In the genomic region with DNA sequence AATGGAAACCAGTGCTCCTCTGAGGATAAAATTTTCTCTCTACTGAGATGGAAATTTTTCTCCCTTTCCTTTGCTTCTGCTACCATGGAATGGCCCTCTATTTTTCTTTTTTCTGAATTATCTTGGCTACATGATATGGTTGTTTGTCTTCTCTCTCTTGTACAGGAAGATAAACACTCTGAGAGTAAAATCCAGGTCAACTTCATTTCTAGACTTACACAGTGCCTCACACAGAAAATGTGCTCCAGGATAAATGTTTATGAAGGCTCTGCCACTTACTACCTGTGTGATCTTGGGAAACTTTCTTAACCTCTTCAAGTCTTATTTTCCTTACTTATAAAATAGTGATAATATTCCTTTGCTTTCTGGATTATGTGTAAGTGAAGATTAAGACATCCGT, we compare ENCODE assay signal across 2 cellular contexts.
TF ChIP-seq lines count a peak whose summit lies in the region.

No MANE protein-coding gene starts in this region.

TF ChIP-seq in IMR-90, 13 proteins besides CTCF, POLR2A, EP300 and RAD21 (continued from another document):
- TF ChIP-seq, protein P1, sequence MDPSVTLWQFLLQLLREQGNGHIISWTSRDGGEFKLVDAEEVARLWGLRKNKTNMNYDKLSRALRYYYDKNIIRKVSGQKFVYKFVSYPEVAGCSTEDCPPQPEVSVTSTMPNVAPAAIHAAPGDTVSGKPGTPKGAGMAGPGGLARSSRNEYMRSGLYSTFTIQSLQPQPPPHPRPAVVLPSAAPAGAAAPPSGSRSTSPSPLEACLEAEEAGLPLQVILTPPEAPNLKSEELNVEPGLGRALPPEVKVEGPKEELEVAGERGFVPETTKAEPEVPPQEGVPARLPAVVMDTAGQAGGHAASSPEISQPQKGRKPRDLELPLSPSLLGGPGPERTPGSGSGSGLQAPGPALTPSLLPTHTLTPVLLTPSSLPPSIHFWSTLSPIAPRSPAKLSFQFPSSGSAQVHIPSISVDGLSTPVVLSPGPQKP (IDR thresholded peaks at IDR 0.05; ENCODE audit: borderline replicate concordance, low read depth, low read length) = no peak
- TF ChIP-seq BHLHE40 (IDR thresholded peaks at IDR 0.05; ENCODE audit: low read depth, low read length) = no peak
- no peak for TF ChIP-seq MXI1 (IDR thresholded peaks at IDR 0.05; ENCODE audit: borderline replicate concordance, low read depth, low read length)
- TF ChIP-seq, protein P2, sequence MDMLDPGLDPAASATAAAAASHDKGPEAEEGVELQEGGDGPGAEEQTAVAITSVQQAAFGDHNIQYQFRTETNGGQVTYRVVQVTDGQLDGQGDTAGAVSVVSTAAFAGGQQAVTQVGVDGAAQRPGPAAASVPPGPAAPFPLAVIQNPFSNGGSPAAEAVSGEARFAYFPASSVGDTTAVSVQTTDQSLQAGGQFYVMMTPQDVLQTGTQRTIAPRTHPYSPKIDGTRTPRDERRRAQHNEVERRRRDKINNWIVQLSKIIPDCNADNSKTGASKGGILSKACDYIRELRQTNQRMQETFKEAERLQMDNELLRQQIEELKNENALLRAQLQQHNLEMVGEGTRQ (IDR thresholded peaks at IDR 0.05; ENCODE audit: low read depth, low read length) = no peak
- no peak for TF ChIP-seq MAFK (IDR thresholded peaks at IDR 0.05; ENCODE audit: low read depth, low read length)
- TF ChIP-seq CHD1 (IDR thresholded peaks at IDR 0.05; ENCODE audit: low read depth, low read length) = no peak
- no peak for TF ChIP-seq FOS (IDR thresholded peaks at IDR 0.05; ENCODE audit: low read depth, low read length)
- TF ChIP-seq RCOR1 (IDR thresholded peaks at IDR 0.05; ENCODE audit: insufficient replicate concordance, low read length) = no peak
- TF ChIP-seq MAZ (IDR thresholded peaks at IDR 0.05; ENCODE audit: borderline replicate concordance, low read depth, low read length) = no peak
- TF ChIP-seq SMC3 (IDR thresholded peaks at IDR 0.05; ENCODE audit: low read depth, low read length) = no peak
- no peak for TF ChIP-seq CEBPB (IDR thresholded peaks at IDR 0.05; ENCODE audit: low read depth, low read length)
- TF ChIP-seq NFE2L2 (IDR thresholded peaks at IDR 0.05; ENCODE audit: low read depth, low read length) = no peak

TF ChIP-seq in SK-N-SH, 30 proteins besides CTCF, POLR2A, EP300 and RAD21 (continued from another document):
- TF ChIP-seq FOSL2 (IDR thresholded peaks at IDR 0.05; ENCODE audit: borderline replicate concordance, low read depth) (no peak), ELF1 (IDR thresholded peaks at IDR 0.05) (no peak), YY1 (IDR thresholded peaks at IDR 0.05; ENCODE audit: low read depth) (no peak)
- TF ChIP-seq, protein P3, sequence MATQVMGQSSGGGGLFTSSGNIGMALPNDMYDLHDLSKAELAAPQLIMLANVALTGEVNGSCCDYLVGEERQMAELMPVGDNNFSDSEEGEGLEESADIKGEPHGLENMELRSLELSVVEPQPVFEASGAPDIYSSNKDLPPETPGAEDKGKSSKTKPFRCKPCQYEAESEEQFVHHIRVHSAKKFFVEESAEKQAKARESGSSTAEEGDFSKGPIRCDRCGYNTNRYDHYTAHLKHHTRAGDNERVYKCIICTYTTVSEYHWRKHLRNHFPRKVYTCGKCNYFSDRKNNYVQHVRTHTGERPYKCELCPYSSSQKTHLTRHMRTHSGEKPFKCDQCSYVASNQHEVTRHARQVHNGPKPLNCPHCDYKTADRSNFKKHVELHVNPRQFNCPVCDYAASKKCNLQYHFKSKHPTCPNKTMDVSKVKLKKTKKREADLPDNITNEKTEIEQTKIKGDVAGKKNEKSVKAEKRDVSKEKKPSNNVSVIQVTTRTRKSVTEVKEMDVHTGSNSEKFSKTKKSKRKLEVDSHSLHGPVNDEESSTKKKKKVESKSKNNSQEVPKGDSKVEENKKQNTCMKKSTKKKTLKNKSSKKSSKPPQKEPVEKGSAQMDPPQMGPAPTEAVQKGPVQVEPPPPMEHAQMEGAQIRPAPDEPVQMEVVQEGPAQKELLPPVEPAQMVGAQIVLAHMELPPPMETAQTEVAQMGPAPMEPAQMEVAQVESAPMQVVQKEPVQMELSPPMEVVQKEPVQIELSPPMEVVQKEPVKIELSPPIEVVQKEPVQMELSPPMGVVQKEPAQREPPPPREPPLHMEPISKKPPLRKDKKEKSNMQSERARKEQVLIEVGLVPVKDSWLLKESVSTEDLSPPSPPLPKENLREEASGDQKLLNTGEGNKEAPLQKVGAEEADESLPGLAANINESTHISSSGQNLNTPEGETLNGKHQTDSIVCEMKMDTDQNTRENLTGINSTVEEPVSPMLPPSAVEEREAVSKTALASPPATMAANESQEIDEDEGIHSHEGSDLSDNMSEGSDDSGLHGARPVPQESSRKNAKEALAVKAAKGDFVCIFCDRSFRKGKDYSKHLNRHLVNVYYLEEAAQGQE (IDR thresholded peaks at IDR 0.05; ENCODE audit: low read depth, low read length) = no peak
- TF ChIP-seq, protein P4, sequence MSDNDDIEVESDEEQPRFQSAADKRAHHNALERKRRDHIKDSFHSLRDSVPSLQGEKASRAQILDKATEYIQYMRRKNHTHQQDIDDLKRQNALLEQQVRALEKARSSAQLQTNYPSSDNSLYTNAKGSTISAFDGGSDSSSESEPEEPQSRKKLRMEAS (IDR thresholded peaks at IDR 0.05; ENCODE audit: low read depth) = no peak
